In genomic region chr16:64705443-64705842, GRCh38 we compare ENCODE assay signal across 24 cellular contexts.
"Had no signal": no experiment of that assay in that cellular context is flagged by ENCODE, and none has a peak within 500 bp of the region (broad histone marks: within the 10 kb centered on the region; RNA-seq: fewer than 3 reads in every experiment).

No MANE protein-coding gene starts in this region.

- H3K4me3 Mint-ChIP-seq: activated T-helper 1 cell treated with anti-CD3 and anti-CD28 coated beads, Interleukin-12 subunit alpha, Interleukin-12 subunit beta, Interleukin-2, Interleukin-4 antibody, amounts not matched to agents 30 ng/mL and 10 ng/mL and 1 ng/mL, durations not matched to agents 14 hours and 24 hours and 36 hours had no signal

- ATAC-seq: gastrocnemius medialis, pancreas had no signal

- H3K27ac Mint-ChIP-seq: activated T-helper 1 cell treated with anti-CD3 and anti-CD28 coated beads, Interleukin-12 subunit alpha, Interleukin-12 subunit beta, Interleukin-2, Interleukin-4 antibody, amounts not matched to agents 30 ng/mL and 10 ng/mL and 1 ng/mL, durations not matched to agents 14 hours and 24 hours and 36 hours had no signal

- H3K9me3 ChIP-seq: breast epithelium, gastrocnemius medialis, pancreas, prostate gland had no signal

- H3K4me3 ChIP-seq: breast epithelium, esophagus squamous epithelium, gastrocnemius medialis, left ventricle myocardium inferior, lung, pancreas, prostate gland, sigmoid colon, spleen, tibial nerve had no signal

- H3K36me3 ChIP-seq: breast epithelium, esophagus squamous epithelium, gastrocnemius medialis, left ventricle myocardium inferior, pancreas, prostate gland, sigmoid colon, spleen, tibial nerve had no signal

- H3K27me3 ChIP-seq: breast epithelium, esophagus squamous epithelium, gastrocnemius medialis, pancreas, sigmoid colon, spleen, tibial nerve had no signal

- DNase-seq: activated CD4-positive, alpha-beta T cell treated with anti-CD3 and anti-CD28 coated beads for 4 hours; activated CD4-positive, alpha-beta T cell treated with anti-CD3 and anti-CD28 coated beads, Interleukin-2, amount 50 U/mL, for 4 hours; activated CD8-positive, alpha-beta memory T cell treated with anti-CD3 and anti-CD28 coated beads for 24 hours; activated gamma-delta T cell; activated naive CD4-positive, alpha-beta T cell treated with anti-CD3 and anti-CD28 coated beads, Interleukin-2, amount 50 U/mL, for 16 hours; amniotic stem cell; central memory CD4-positive, alpha-beta T cell; dermis blood vessel endothelial cell; effector CD4-positive, alpha-beta T cell; esophagus squamous epithelium; gastrocnemius medialis; glutamatergic neuron; islet precursor cell; left ventricle myocardium inferior; pancreas; sigmoid colon; spleen; stimulated activated naive CD4-positive, alpha-beta T cell had no signal

- H3K4me1 ChIP-seq: breast epithelium, esophagus squamous epithelium, gastrocnemius medialis, left ventricle myocardium inferior, pancreas, prostate gland, sigmoid colon, spleen, tibial nerve had no signal

- H3K27ac ChIP-seq: breast epithelium, esophagus squamous epithelium, gastrocnemius medialis, left ventricle myocardium inferior, pancreas, prostate gland, sigmoid colon, spleen, tibial nerve, VCaP had no signal
